In genomic region chr19:40604647-40605200, GRCh38 we compare ENCODE assay signal across 8 cellular contexts. TPM values are rescaled to one million over a fixed set of nuclear protein-coding genes. Genes with fewer than 3 reads are reported as not detected.
A peak's percentile ranks its signal among the peaks of the same experiment; 100 is the strongest.
DNase-seq lines count a peak whose midpoint lies in the region; ATAC-seq and TF ChIP-seq lines count a peak whose summit lies in the region.

No MANE protein-coding gene starts in this region.

- peak overlapping the region; percentile 86 to 99 (median 96) for H3K27ac Mint-ChIP-seq in CD8-positive, alpha-beta memory T cell

- peaks cover 18% of the 10 kb centered on the region for H3K27me3 ChIP-seq in CD8-positive, alpha-beta memory T cell (ENCODE audit: insufficient read depth, low read length, poor library complexity, severe bottlenecking)
- H3K27me3 ChIP-seq in duodenal mucosa (ENCODE audit: control insufficient read depth in 1 of 2, insufficient read depth in 2 of 2, low read length in 2 of 2): peaks cover 8 to 11% of the 10 kb centered on the region in 2 donors
- H3K27me3 ChIP-seq in neutrophil: peaks cover 100% of the 10 kb centered on the region

- peak overlapping the region; percentile 49 for H3K27ac ChIP-seq in CD8-positive, alpha-beta memory T cell (ENCODE audit: low read depth, low read length)
- H3K27ac ChIP-seq in duodenal mucosa (ENCODE audit: low read depth, low read length) (peak overlapping the region; percentile 91), neutrophil (no peak overlapping the region)

- TF ChIP-seq CTCF in neutrophil (IDR thresholded peaks at IDR 0.05): no peak

- ATAC-seq in GM18868 (IDR thresholded peaks at IDR 0.05; ENCODE audit: unreplicated experiment) (no peak), HG02840 (IDR thresholded peaks at IDR 0.05; ENCODE audit: low FRiP score, unreplicated experiment) (no peak)

- peaks cover 0 to 3% (median 0%) of the 10 kb centered on the region in 3 donors for H3K36me3 Mint-ChIP-seq in CD8-positive, alpha-beta memory T cell

- peaks cover 15% of the 10 kb centered on the region in 2 donors for H3K27me3 Mint-ChIP-seq in CD8-positive, alpha-beta memory T cell

- no peaks in the 10 kb centered on the region for H3K36me3 ChIP-seq in CD8-positive, alpha-beta memory T cell (ENCODE audit: insufficient read depth, low read length)
- no peaks in the 10 kb centered on the region for H3K36me3 ChIP-seq in duodenal mucosa (ENCODE audit: control insufficient read depth in 1 of 2, insufficient read depth in 2 of 2, low read length in 2 of 2)
- no peaks in the 10 kb centered on the region for H3K36me3 ChIP-seq in neutrophil

- peaks cover 73% of the 10 kb centered on the region for H3K4me1 ChIP-seq in CD8-positive, alpha-beta memory T cell (ENCODE audit: insufficient read depth, low read length)
- peaks cover 65 to 69% of the 10 kb centered on the region in 2 donors for H3K4me1 ChIP-seq in duodenal mucosa (ENCODE audit: control insufficient read depth in 1 of 2, insufficient read depth in 2 of 2, low read length in 2 of 2)
- peaks cover 31 to 40% of the 10 kb centered on the region in 2 experiments for H3K4me1 ChIP-seq in neutrophil (ENCODE audit: control insufficient read depth in 1 of 2, insufficient read depth in 1 of 2, low read depth in 1 of 2, low read length in 1 of 2)

- no peaks in the 10 kb centered on the region for H3K9me3 Mint-ChIP-seq in CD8-positive, alpha-beta memory T cell

- H3K4me1 Mint-ChIP-seq in CD8-positive, alpha-beta memory T cell: peaks cover 52 to 90% (median 64%) of the 10 kb centered on the region in 3 donors

- H3K4me3 ChIP-seq in CD8-positive, alpha-beta memory T cell (ENCODE audit: low read length): peak overlapping the region; percentile 80
- peak overlapping the region; percentile 79 to 80 for H3K4me3 ChIP-seq in duodenal mucosa (ENCODE audit: low read depth in 1 of 2, low read length in 2 of 2)
- H3K4me3 ChIP-seq in neutrophil (ENCODE audit: low read depth in 1 of 2, low read length in 1 of 2): peak overlapping the region; percentile 13 to 55

- H3K9me3 ChIP-seq in CD8-positive, alpha-beta memory T cell (ENCODE audit: low read length): no peaks in the 10 kb centered on the region
- H3K9me3 ChIP-seq in duodenal mucosa (ENCODE audit: control insufficient read depth in 1 of 2, low read length in 2 of 2) (no peaks in the 10 kb centered on the region), neutrophil (no peaks in the 10 kb centered on the region)

- CTCF ChIA-PET in CD8-positive, alpha-beta memory T cell (lab: Charles Lee): interaction anchor here (0.8 to 10.1 kb wide), 9 partner anchors 9 to 240 kb away, joined by 3 to 98 read pairs (median 3); partner anchors contain the start of gene BLVRB

- peak in 2 of 5 donors; percentile 18 to 51 for DNase-seq in CD8-positive, alpha-beta memory T cell
- DNase-seq in NCI-H2196 (lab: John Stamatoyannopoulos, UW; ENCODE audit: unreplicated experiment) (peak; percentile 57), NCI-H774 (lab: John Stamatoyannopoulos, UW) (no peak), COLO829 (ENCODE audit: low spot score) (no peak)

- peak overlapping the region; percentile 86 for H3K9ac ChIP-seq in duodenal mucosa (ENCODE audit: low read depth in 1 of 2, low read length in 2 of 2)

- peak overlapping the region; percentile 74 to 95 (median 88) for H3K4me3 Mint-ChIP-seq in CD8-positive, alpha-beta memory T cell

- POLR2A ChIA-PET in CD8-positive, alpha-beta memory T cell (lab: Charles Lee): interaction anchor here (0.6 to 3.0 kb wide), 6 partner anchors 10 to 256 kb away, joined by 5 to 26 read pairs (median 6); partner anchors contain the start of genes C19orf47, EGLN2 and PLD3

RNA-seq across cellular contexts. Expression of gene LTBP4, which starts 3.6 kb away (rescaled TPM):
- total RNA-seq in CD8-positive, alpha-beta memory T cell: 100 to 1,000 TPM; 103 to 111 TPM
- polyA plus RNA-seq in CD8-positive, alpha-beta memory T cell: 40.0 TPM

RNA-seq across cellular contexts. Expression of gene SHKBP1, which starts 28.1 kb away (rescaled TPM):
- total RNA-seq in CD8-positive, alpha-beta memory T cell: 100 to 1,000 TPM; 103 to 104 TPM
- polyA plus RNA-seq in CD8-positive, alpha-beta memory T cell: 159 TPM
